Comparison of ENCODE assay signal across 11 cellular contexts in the genomic region with DNA sequence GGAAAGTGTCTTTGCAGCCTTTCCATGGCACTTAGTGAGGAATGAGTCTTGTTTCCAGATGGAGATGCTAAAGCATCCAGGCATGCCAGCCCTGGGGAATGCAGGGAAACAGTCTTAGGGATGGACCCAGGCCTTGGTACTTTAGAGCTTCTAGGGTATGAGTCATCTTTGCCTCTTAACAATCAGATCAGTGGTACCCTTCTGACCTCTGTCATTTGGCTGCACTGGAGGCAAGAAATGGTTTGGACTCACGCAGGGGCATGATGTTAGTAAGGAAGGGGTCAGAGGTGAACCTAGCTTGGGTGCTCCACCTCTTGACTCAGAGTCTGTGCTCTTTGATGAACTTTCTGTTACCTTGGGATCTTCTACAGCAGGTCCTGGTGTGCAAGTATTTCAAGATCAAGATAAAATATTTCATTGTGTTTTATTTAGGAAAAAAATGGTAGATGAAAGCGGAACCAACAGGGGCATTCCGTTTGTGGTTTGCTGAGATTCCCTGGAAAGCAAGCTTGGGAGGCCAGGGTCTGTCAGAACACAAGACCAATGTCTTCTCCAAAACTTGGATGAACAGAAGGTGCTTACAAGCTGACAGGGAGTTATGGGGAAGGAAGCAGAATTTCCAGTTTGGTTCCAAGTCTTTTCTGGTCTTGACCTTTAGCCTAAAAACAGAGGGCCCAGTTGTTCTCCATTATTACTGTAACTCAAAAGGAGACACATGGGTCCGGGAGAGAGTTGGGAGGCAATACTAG.
A peak's percentile ranks its signal among the peaks of the same experiment; 100 is the strongest.
DNase-seq lines count a peak whose midpoint lies in the region; ATAC-seq and TF ChIP-seq lines count a peak whose summit lies in the region.
"Had no signal": no experiment of that assay in that cellular context is flagged by ENCODE, and none has a peak within 500 bp of the region (broad histone marks: within the 10 kb centered on the region; RNA-seq: fewer than 3 reads in every experiment).

No MANE protein-coding gene starts in this region.

- TF ChIP-seq CTCF in RWPE2 (IDR thresholded peaks at IDR 0.05; ENCODE audit: poor library complexity, severe bottlenecking) (no peak), fibroblast of mammary gland (conservative IDR thresholded peaks at IDR 0.05; ENCODE audit: control insufficient read depth, insufficient read depth, low read depth, low read length) (no peak)

- peak; percentile 48 for ATAC-seq in RWPE2 (ENCODE audit: low read depth)
- ATAC-seq in naive thymus-derived CD4-positive, alpha-beta T cell: no peak
- no peak for ATAC-seq in HG03565 (IDR thresholded peaks at IDR 0.05; ENCODE audit: unreplicated experiment)
- ATAC-seq: T-cell had no signal

- peaks cover 0 to 13% (median 0%) of the 10 kb centered on the region in 7 donors for H3K4me1 Mint-ChIP-seq in naive thymus-derived CD4-positive, alpha-beta T cell
- H3K4me1 Mint-ChIP-seq in T-helper 2 cell treated with Interferon-gamma antibody and Interleukin-4, amounts not matched to agents 5 μg/mL and 100 μg/mL, for 36 hours (ENCODE audit: low read depth): no peaks in the 10 kb centered on the region

- CTCF ChIA-PET in naive thymus-derived CD4-positive, alpha-beta T cell (lab: Charles Lee): no interaction called here

- intact Hi-C loops in naive thymus-derived CD4-positive, alpha-beta T cell (cut with micrococcal nuclease): no loop called here

- H3K4me3 ChIP-seq in RWPE2 (ENCODE audit: severe bottlenecking) (no peak overlapping the region), fibroblast of mammary gland (ENCODE audit: control insufficient read depth, low read depth, low read length) (no peak overlapping the region), skeletal muscle satellite cell (ENCODE audit: low read length) (no peak overlapping the region)
- no peak overlapping the region for H3K4me3 ChIP-seq in naive thymus-derived CD4-positive, alpha-beta T cell (ENCODE audit: low read length)

- H3K27me3 ChIP-seq in RWPE2 (ENCODE audit: insufficient read depth, poor library complexity, severe bottlenecking) (no peaks in the 10 kb centered on the region), skeletal muscle satellite cell (ENCODE audit: control insufficient read depth, insufficient read depth, low read length) (no peaks in the 10 kb centered on the region)
- no peaks in the 10 kb centered on the region for H3K27me3 ChIP-seq in naive thymus-derived CD4-positive, alpha-beta T cell (ENCODE audit: control insufficient read depth in 2 of 2, insufficient read depth in 2 of 2, low read length in 2 of 2)

- H3K9ac ChIP-seq in skeletal muscle satellite cell (ENCODE audit: low read depth, low read length): peak overlapping the region; percentile 76

- H3K36me3 ChIP-seq in RWPE2 (ENCODE audit: low read depth): no peaks in the 10 kb centered on the region
- H3K36me3 ChIP-seq in skeletal muscle satellite cell (ENCODE audit: insufficient read depth, low read length): no peaks in the 10 kb centered on the region
- no peaks in the 10 kb centered on the region for H3K36me3 ChIP-seq in naive thymus-derived CD4-positive, alpha-beta T cell (ENCODE audit: control insufficient read depth in 2 of 3, insufficient read depth in 3 of 3, low read length in 3 of 3)

- no peak overlapping the region for H3K27ac Mint-ChIP-seq in naive thymus-derived CD4-positive, alpha-beta T cell
- H3K27ac Mint-ChIP-seq in T-helper 2 cell treated with Interferon-gamma antibody and Interleukin-4, amounts not matched to agents 5 μg/mL and 100 μg/mL, for 36 hours: no peak overlapping the region

- H3K36me3 Mint-ChIP-seq in naive thymus-derived CD4-positive, alpha-beta T cell: peaks cover 0 to 7% (median 0%) of the 10 kb centered on the region in 5 donors
- no peaks in the 10 kb centered on the region for H3K36me3 Mint-ChIP-seq in T-helper 2 cell treated with Interferon-gamma antibody and Interleukin-4, amounts not matched to agents 5 μg/mL and 100 μg/mL, for 36 hours (ENCODE audit: low read depth)
- H3K36me3 Mint-ChIP-seq: T-cell had no signal

- H3K4me2 ChIP-seq in skeletal muscle satellite cell (ENCODE audit: low read length): no peak overlapping the region

- DNase-seq in GM04503 (ENCODE audit: low read depth): peak; percentile 90
- no peak for DNase-seq in RWPE2 (ENCODE audit: low spot score)
- DNase-seq in fibroblast of mammary gland (ENCODE audit: low read depth): peak; percentile 68
- no peak for DNase-seq in activated naive CD4-positive, alpha-beta T cell treated with anti-CD3 and anti-CD28 coated beads, Interleukin-2, amount 50 U/mL, for 16 hours
- no peak for DNase-seq in naive thymus-derived CD4-positive, alpha-beta T cell
- DNase-seq in T-helper 2 cell treated with Interferon-gamma antibody and Interleukin-4, amounts not matched to agents 5 μg/mL and 100 μg/mL, for 36 hours (ENCODE audit: low spot score): no peak
- DNase-seq: central memory CD4-positive, alpha-beta T cell; NCI-H2171 treated with DMSO at 0.1 percent for 48 hours; T-cell had no signal

- peaks cover 0 to 5% (median 0%) of the 10 kb centered on the region in 11 donors for H3K9me3 Mint-ChIP-seq in naive thymus-derived CD4-positive, alpha-beta T cell
- peaks cover 4% of the 10 kb centered on the region for H3K9me3 Mint-ChIP-seq in T-helper 2 cell treated with Interferon-gamma antibody and Interleukin-4, amounts not matched to agents 5 μg/mL and 100 μg/mL, for 36 hours
- H3K9me3 Mint-ChIP-seq: T-cell had no signal

- H3K4me1 ChIP-seq in RWPE2 (ENCODE audit: insufficient read depth, poor library complexity, severe bottlenecking): peaks cover 28% of the 10 kb centered on the region
- peaks cover 60% of the 10 kb centered on the region for H3K4me1 ChIP-seq in skeletal muscle satellite cell (ENCODE audit: control insufficient read depth, insufficient read depth, low read length)
- no peaks in the 10 kb centered on the region for H3K4me1 ChIP-seq in naive thymus-derived CD4-positive, alpha-beta T cell (ENCODE audit: control insufficient read depth in 2 of 2, insufficient read depth in 2 of 2, low read length in 2 of 2)

- no peaks in the 10 kb centered on the region for H3K27me3 Mint-ChIP-seq in naive thymus-derived CD4-positive, alpha-beta T cell
- no peaks in the 10 kb centered on the region for H3K27me3 Mint-ChIP-seq in T-helper 2 cell treated with Interferon-gamma antibody and Interleukin-4, amounts not matched to agents 5 μg/mL and 100 μg/mL, for 36 hours (ENCODE audit: low read depth)
- H3K27me3 Mint-ChIP-seq: T-cell had no signal

- POLR2A ChIA-PET in naive thymus-derived CD4-positive, alpha-beta T cell (lab: Charles Lee): interaction anchor here (0.7 kb wide), 1 partner anchor 1166 kb away, joined by 4 read pairs; no protein-coding TSS in a partner anchor

- H3K9me3 ChIP-seq in RWPE2 (ENCODE audit: severe bottlenecking) (no peaks in the 10 kb centered on the region), skeletal muscle satellite cell (replicated peaks; ENCODE audit: low read length) (no peaks in the 10 kb centered on the region)
- no peaks in the 10 kb centered on the region for H3K9me3 ChIP-seq in naive thymus-derived CD4-positive, alpha-beta T cell (ENCODE audit: control insufficient read depth in 2 of 3, low read length in 3 of 3)

- H3K4me3 Mint-ChIP-seq in naive thymus-derived CD4-positive, alpha-beta T cell: no peak overlapping the region
- H3K4me3 Mint-ChIP-seq in T-helper 2 cell treated with Interferon-gamma antibody and Interleukin-4, amounts not matched to agents 5 μg/mL and 100 μg/mL, for 36 hours: no peak overlapping the region
- H3K4me3 Mint-ChIP-seq: T-cell had no signal

- H3K27ac ChIP-seq in RWPE2 (ENCODE audit: poor library complexity, severe bottlenecking): peak overlapping the region; percentile 96
- no peak overlapping the region for H3K27ac ChIP-seq in naive thymus-derived CD4-positive, alpha-beta T cell (ENCODE audit: low read depth, low read length)

Comparison
In these comparisons a context has a peak if more than half of its experiments do, and no peak if none do; other contexts are left out.
1. DNase-seq: peak in GM04503 (single experiment) and fibroblast of mammary gland (single experiment); none in RWPE2 (single experiment), activated naive CD4-positive, alpha-beta T cell treated with anti-CD3 and anti-CD28 coated beads, Interleukin-2, amount 50 U/mL, for 16 hours (single experiment), naive thymus-derived CD4-positive, alpha-beta T cell (0 of 9) and T-helper 2 cell treated with Interferon-gamma antibody and Interleukin-4, amounts not matched to agents 5 μg/mL and 100 μg/mL, for 36 hours (single experiment).